18 cellular contexts compared by ENCODE assay signal in genomic region chr11:6433998-6434650, GRCh38. TPM values are rescaled to one million over a fixed set of nuclear protein-coding genes. Genes with fewer than 3 reads are reported as not detected.
DNase-seq lines count a peak whose midpoint lies in the region; ATAC-seq and TF ChIP-seq lines count a peak whose summit lies in the region.
"Had no signal": no experiment of that assay in that cellular context is flagged by ENCODE, and none has a peak within 500 bp of the region (broad histone marks: within the 10 kb centered on the region; RNA-seq: fewer than 3 reads in every experiment).

No MANE protein-coding gene starts in this region.

- WGBS in prostate gland, result 48% methylated on average over 5 of the region's 5 CpGs

- TF ChIP-seq CTCF in prostate gland (IDR thresholded peaks at IDR 0.05) (no peak), vagina (IDR thresholded peaks at IDR 0.05) (no peak)

- no peak overlapping the region for H3K27ac Mint-ChIP-seq in natural killer cell treated with Interleukin-12 subunit alpha and Interleukin-12 subunit beta and Interleukin-15 and Interleukin-18, amount 100 ng/mL, for 72 hours
- H3K27ac Mint-ChIP-seq: activated naive CD4-positive, alpha-beta T cell treated with anti-CD3 and anti-CD28 coated beads, Interleukin-2, amount 10 ng/mL, durations not matched to agents 7 days and 5 days; T-helper 1 cell treated with Interleukin-12 subunit alpha and Interleukin-12 subunit beta and Interleukin-4 antibody, amounts not matched to agents 30 μg/mL and 1 μg/mL, for 36 hours had no signal

- no peak for TF ChIP-seq POLR2A in prostate gland (IDR thresholded peaks at IDR 0.05)
- no peak for TF ChIP-seq POLR2A in vagina (IDR thresholded peaks at IDR 0.05)

- DNase-seq in NCI-H146 (lab: John Stamatoyannopoulos, UW), result peak; percentile 49
- peak; percentile 21 for DNase-seq in prostate gland (ENCODE audit: low spot score)
- DNase-seq in vagina (ENCODE audit: extremely low spot score in 2 of 2), result no peak
- no peak for DNase-seq in HuH-7.5 (ENCODE audit: low spot score)
- no peak for DNase-seq in natural killer cell treated with Interleukin-12 subunit alpha and Interleukin-12 subunit beta and Interleukin-15 and Interleukin-18, amount 100 ng/mL, for 72 hours (ENCODE audit: low spot score)
- DNase-seq: activated CD8-positive, alpha-beta memory T cell treated with anti-CD3 and anti-CD28 coated beads, Interleukin-2, amount 50 U/mL, for 48 hours; activated naive CD4-positive, alpha-beta T cell treated with anti-CD3 and anti-CD28 coated beads, Interleukin-2, amount 10 ng/mL, durations not matched to agents 7 days and 5 days; DMS79 treated with DMSO at 0.1 percent for 48 hours; mesendoderm; right cardiac atrium; Right ventricle myocardium superior had no signal

- H3K27me3 ChIP-seq in prostate gland (replicated peaks; ENCODE audit: insufficient read depth) (no peaks in the 10 kb centered on the region), vagina (no peaks in the 10 kb centered on the region)
- H3K27me3 ChIP-seq: neural progenitor cell, suprapubic skin had no signal

- intact Hi-C loops in prostate gland (cut with DNase I) (no loop called here), vagina (cut with DNase I) (loop anchor here (10.0 kb wide), 1 partner anchor 71 kb away; no protein-coding TSS in a partner anchor)

- peak; percentile 45 for ATAC-seq in GM18867 (IDR thresholded peaks at IDR 0.05; ENCODE audit: unreplicated experiment)
- peak; percentile 55 for ATAC-seq in GM21723 (IDR thresholded peaks at IDR 0.05; ENCODE audit: unreplicated experiment)
- no peak for ATAC-seq in natural killer cell treated with Interleukin-12 subunit alpha and Interleukin-12 subunit beta and Interleukin-15 and Interleukin-18, amount 100 ng/mL, for 72 hours
- ATAC-seq: right cardiac atrium had no signal

- H3K4me1 ChIP-seq in prostate gland (replicated peaks) (no peaks in the 10 kb centered on the region), vagina (no peaks in the 10 kb centered on the region)
- H3K4me1 ChIP-seq: neural progenitor cell, suprapubic skin had no signal

- H3K9me3 ChIP-seq in prostate gland (no peaks in the 10 kb centered on the region), vagina (no peaks in the 10 kb centered on the region)
- H3K9me3 ChIP-seq: suprapubic skin had no signal

- H3K36me3 ChIP-seq in prostate gland (no peaks in the 10 kb centered on the region), vagina (no peaks in the 10 kb centered on the region)
- H3K36me3 ChIP-seq: neural progenitor cell, suprapubic skin had no signal

- H3K4me3 ChIP-seq in prostate gland (no peak overlapping the region), vagina (no peak overlapping the region)
- H3K4me3 ChIP-seq: coronary artery, neural progenitor cell, suprapubic skin had no signal

- H3K27ac ChIP-seq in prostate gland (peak overlapping the region in 1 of 2 donors; percentile 19), vagina (no peak overlapping the region)
- H3K27ac ChIP-seq: coronary artery, epithelial cell of prostate, neural progenitor cell, suprapubic skin had no signal

- no peaks in the 10 kb centered on the region for H3K9me3 Mint-ChIP-seq in natural killer cell treated with Interleukin-12 subunit alpha and Interleukin-12 subunit beta and Interleukin-15 and Interleukin-18, amount 100 ng/mL, for 72 hours
- H3K9me3 Mint-ChIP-seq: activated naive CD4-positive, alpha-beta T cell treated with anti-CD3 and anti-CD28 coated beads, Interleukin-2, amount 10 ng/mL, durations not matched to agents 7 days and 5 days; neural progenitor cell; T-helper 1 cell treated with Interleukin-12 subunit alpha and Interleukin-12 subunit beta and Interleukin-4 antibody, amounts not matched to agents 30 μg/mL and 1 μg/mL, for 36 hours had no signal

- peaks cover 3 to 5% of the 10 kb centered on the region in 2 donors for H3K4me1 Mint-ChIP-seq in natural killer cell treated with Interleukin-12 subunit alpha and Interleukin-12 subunit beta and Interleukin-15 and Interleukin-18, amount 100 ng/mL, for 72 hours (ENCODE audit: low read depth in 2 of 2)
- H3K4me1 Mint-ChIP-seq: neural progenitor cell had no signal

- H3K4me3 Mint-ChIP-seq in natural killer cell treated with Interleukin-12 subunit alpha and Interleukin-12 subunit beta and Interleukin-15 and Interleukin-18, amount 100 ng/mL, for 72 hours, result no peak overlapping the region
- H3K4me3 Mint-ChIP-seq: activated naive CD4-positive, alpha-beta T cell treated with anti-CD3 and anti-CD28 coated beads, Interleukin-2, amount 10 ng/mL, durations not matched to agents 7 days and 5 days; neural progenitor cell; T-helper 1 cell treated with Interleukin-12 subunit alpha and Interleukin-12 subunit beta and Interleukin-4 antibody, amounts not matched to agents 30 μg/mL and 1 μg/mL, for 36 hours had no signal

- H3K27me3 Mint-ChIP-seq in natural killer cell treated with Interleukin-12 subunit alpha and Interleukin-12 subunit beta and Interleukin-15 and Interleukin-18, amount 100 ng/mL, for 72 hours, result peaks cover 0 to 2% of the 10 kb centered on the region in 2 donors
- H3K27me3 Mint-ChIP-seq: activated naive CD4-positive, alpha-beta T cell treated with anti-CD3 and anti-CD28 coated beads, Interleukin-2, amount 10 ng/mL, durations not matched to agents 7 days and 5 days had no signal

- H3K36me3 Mint-ChIP-seq in natural killer cell treated with Interleukin-12 subunit alpha and Interleukin-12 subunit beta and Interleukin-15 and Interleukin-18, amount 100 ng/mL, for 72 hours, result no peaks in the 10 kb centered on the region
- H3K36me3 Mint-ChIP-seq: activated naive CD4-positive, alpha-beta T cell treated with anti-CD3 and anti-CD28 coated beads, Interleukin-2, amount 10 ng/mL, durations not matched to agents 7 days and 5 days; neural progenitor cell had no signal

RNA-seq across cellular contexts. Expression of gene HPX, which starts 6.7 kb away (rescaled TPM):
- total RNA-seq in prostate gland (1 to 10 TPM; 1.2 to 4.7 TPM), vagina (0.98 TPM)
- total RNA-seq in natural killer cell treated with Interleukin-12 subunit alpha and Interleukin-12 subunit beta and Interleukin-15 and Interleukin-18, amount 100 ng/mL, for 72 hours, result under 1 TPM; 0.76 to 0.92 TPM

RNA-seq across cellular contexts. Expression of gene APBB1, which starts 15.2 kb away (rescaled TPM):
- total RNA-seq in prostate gland, result 10 to 100 TPM; 35.4 to 65.5 TPM
- 59.7 TPM for total RNA-seq in vagina
- 10 to 100 TPM; 25.5 to 27.5 TPM for total RNA-seq in natural killer cell treated with Interleukin-12 subunit alpha and Interleukin-12 subunit beta and Interleukin-15 and Interleukin-18, amount 100 ng/mL, for 72 hours

RNA-seq across cellular contexts. Expression of gene TRIM3, which starts 39.6 kb away (rescaled TPM):
- 10 to 100 TPM; 20.3 to 23.7 TPM for total RNA-seq in prostate gland
- 27.5 TPM for total RNA-seq in vagina
- 1 to 10 TPM; 6.1 to 7.7 TPM for total RNA-seq in natural killer cell treated with Interleukin-12 subunit alpha and Interleukin-12 subunit beta and Interleukin-15 and Interleukin-18, amount 100 ng/mL, for 72 hours

RNA-seq across cellular contexts. Expression of gene SMPD1, which starts 43.9 kb away (rescaled TPM):
- total RNA-seq in prostate gland (10 to 100 TPM; 51.7 to 59.2 TPM), vagina (23.1 TPM)
- total RNA-seq in natural killer cell treated with Interleukin-12 subunit alpha and Interleukin-12 subunit beta and Interleukin-15 and Interleukin-18, amount 100 ng/mL, for 72 hours, result 10 to 100 TPM; 26.4 to 29.1 TPM

RNA-seq across cellular contexts. Expression of gene ARFIP2, which starts 47.0 kb away (rescaled TPM):
- 100 to 1,000 TPM in 1 of 2 donors, 10 to 100 TPM in 1; 87.3 to 110 TPM for total RNA-seq in prostate gland
- 54.0 TPM for total RNA-seq in vagina
- total RNA-seq in natural killer cell treated with Interleukin-12 subunit alpha and Interleukin-12 subunit beta and Interleukin-15 and Interleukin-18, amount 100 ng/mL, for 72 hours, result 10 to 100 TPM; 50.8 to 71.7 TPM

Comparison
In these comparisons a context has a peak if more than half of its experiments do, and no peak if none do; other contexts are left out.
1. ATAC-seq: peak in GM18867 (single experiment) and GM21723 (single experiment); none in natural killer cell treated with Interleukin-12 subunit alpha and Interleukin-12 subunit beta and Interleukin-15 and Interleukin-18, amount 100 ng/mL, for 72 hours (0 of 2).
2. DNase-seq: peak in NCI-H146 (single experiment) and prostate gland (single experiment); none in vagina (0 of 2), HuH-7.5 (single experiment) and natural killer cell treated with Interleukin-12 subunit alpha and Interleukin-12 subunit beta and Interleukin-15 and Interleukin-18, amount 100 ng/mL, for 72 hours (single experiment).